ENCODE assay signal across 11 cellular contexts in the genomic region with DNA sequence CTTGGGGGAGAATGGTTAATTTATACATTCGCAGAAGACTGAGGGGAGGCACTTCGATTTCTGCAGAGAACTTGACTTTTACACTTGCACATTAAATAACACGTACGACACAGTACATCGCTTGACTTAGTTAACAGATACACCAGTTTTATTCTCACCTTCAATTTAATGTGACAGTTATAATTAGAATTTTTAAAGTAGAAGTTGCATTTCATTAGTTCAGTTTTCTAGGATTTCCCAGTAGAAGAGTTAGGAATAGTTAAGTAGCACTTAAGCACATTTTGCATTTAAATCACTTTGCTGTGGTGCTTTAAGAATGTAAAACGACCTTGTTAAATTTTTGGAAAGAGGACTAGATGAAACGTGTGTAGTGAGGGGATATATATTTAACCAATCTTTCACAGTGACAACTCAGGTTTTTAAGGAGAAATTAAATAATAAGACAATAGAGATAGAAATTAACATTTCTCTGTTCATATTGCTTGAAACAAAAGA. TPM values are rescaled to one million over a fixed set of nuclear protein-coding genes. Genes with fewer than 3 reads are reported as not detected.
DNase-seq lines count a peak whose midpoint lies in the region; ATAC-seq, FAIRE-seq and TF ChIP-seq lines count a peak whose summit lies in the region.
"Had no signal": no experiment of that assay in that cellular context is flagged by ENCODE, and none has a peak within 500 bp of the region (broad histone marks: within the 10 kb centered on the region; RNA-seq: fewer than 3 reads in every experiment).

No MANE protein-coding gene starts in this region.

- no peaks in the 10 kb centered on the region for H3K79me1 ChIP-seq in H1 (ENCODE audit: low read depth, low read length)

- H3K9me3 ChIP-seq in SK-N-SH (no peaks in the 10 kb centered on the region), Loucy (ENCODE audit: insufficient read depth, low read depth, low read length) (no peaks in the 10 kb centered on the region), H1 (ENCODE audit: insufficient read depth in 2 of 2, low read depth in 1 of 2, low read length in 1 of 2) (no peaks in the 10 kb centered on the region), osteoblast (ENCODE audit: low read depth, low read length) (no peaks in the 10 kb centered on the region)
- H3K9me3 ChIP-seq: neutrophil, tibial artery had no signal

- 0 out of 3 replicates have a peak, but pooled peaks of 1 of the 2 experiments have one; percentile 16 for TF ChIP-seq POLR2A in H1 (IDR thresholded peaks at IDR 0.05; ENCODE audit: control extremely low read depth in 1 of 2, low read depth in 2 of 2, low read length in 2 of 2)

- H3K14ac ChIP-seq in H1 (ENCODE audit: insufficient read length) = no peak overlapping the region

- H3K9ac ChIP-seq in SK-N-SH (no peak overlapping the region), Loucy (ENCODE audit: low read depth, low read length, poor library complexity, severe bottlenecking) (peak overlapping the region; percentile 84), H1 (replicated peaks in 1 of 4; ENCODE audit: extremely low read depth in 1 of 4, low read depth in 3 of 4, low read length in 3 of 4) (no peak overlapping the region)

- H2BK20ac ChIP-seq in H1 (ENCODE audit: low read length) = no peak overlapping the region

- peaks cover 9% of the 10 kb centered on the region for H3K23me2 ChIP-seq in H1 (ENCODE audit: low read depth, low read length)

- H2AK5ac ChIP-seq in H1 (ENCODE audit: low read depth, low read length) = no peak overlapping the region

- 80% methylated on average over 7 of the region's 7 CpGs for WGBS in SK-N-SH (ENCODE audit: low lambda C conversion rate)
- 1% methylated on average over 7 of the region's 7 CpGs; no CpG with 5 or more reads in 1 of the 2 experiments for WGBS in H1 (ENCODE audit: extremely low coverage in 1 of 2, insufficient coverage in 1 of 2, insufficient read length in 1 of 2, insufficient replicate concordance in 2 of 2, low coverage in 1 of 2, low lambda C conversion rate in 2 of 2, missing lambda C conversion rate in 1 of 2), 2 experiments

- H3F3A ChIP-seq in SK-N-SH (replicated peaks; ENCODE audit: insufficient read depth) (peaks cover 7% of the 10 kb centered on the region), Loucy (ENCODE audit: low read depth) (peaks cover 5% of the 10 kb centered on the region; the same call in 1 of the 2 replicates)

- no peak overlapping the region for H3K4ac ChIP-seq in H1 (replicated peaks; ENCODE audit: insufficient read length, low read depth, low read length)

- H4K91ac ChIP-seq in H1 (replicated peaks; ENCODE audit: insufficient read length, low read length) = no peak overlapping the region

- CTCF ChIA-PET in SK-N-SH (lab: Yijun Ruan, JAX) = interaction anchor here (1.9 kb wide), 1 partner anchor 89 kb away, joined by 7 read pairs; a partner anchor contains a TSS
- CTCF ChIA-PET in H1 (lab: Charles Lee; ENCODE audit: partially characterized antibody) = interaction anchor here (0.5 to 1.0 kb wide), 2 partner anchors 37 to 940 kb away, joined by 3 read pairs; no protein-coding TSS in a partner anchor

- no peak for FAIRE-seq in H1 (lab: Jason Lieb, UNC)

- no peaks in the 10 kb centered on the region for H3K36me3 ChIP-seq in SK-N-SH (replicated peaks in 1 of 2; ENCODE audit: control insufficient read depth in 1 of 2, insufficient read depth in 2 of 2, low read length in 1 of 2)
- H3K36me3 ChIP-seq in Loucy (ENCODE audit: insufficient read depth, low read length) = no peaks in the 10 kb centered on the region
- H3K36me3 ChIP-seq in H1 (ENCODE audit: control insufficient read depth in 2 of 4, insufficient read depth in 4 of 4, low read length in 3 of 4) = peaks cover 0 to 5% (median 0%) of the 10 kb centered on the region in 4 experiments; a peak in 1 of 8 replicates
- H3K36me3 ChIP-seq in osteoblast (ENCODE audit: insufficient read depth, low read length) = no peaks in the 10 kb centered on the region
- H3K36me3 ChIP-seq: neutrophil, tibial artery had no signal

- no peak overlapping the region for H3K4me3 ChIP-seq in SK-N-SH (ENCODE audit: low read depth in 2 of 2, low read length in 1 of 2)
- H3K4me3 ChIP-seq in Loucy (ENCODE audit: low read length, poor library complexity, severe bottlenecking) = peak overlapping the region; percentile 84
- H3K4me3 ChIP-seq in H1 (ENCODE audit: extremely low read depth in 1 of 4, insufficient read depth in 2 of 4, low read depth in 3 of 4, low read length in 4 of 4) = peak overlapping the region in 2 of 4 experiments; percentile 3 to 76; a peak in 2 of 8 replicates
- no peak overlapping the region for H3K4me3 ChIP-seq in osteoblast (ENCODE audit: insufficient read depth, low read length)

- H3K4me1 ChIP-seq in SK-N-SH (ENCODE audit: control insufficient read depth in 1 of 2, insufficient read depth in 2 of 2, low read depth in 1 of 2, low read length in 1 of 2) (peaks cover 10 to 16% of the 10 kb centered on the region in 2 experiments; a peak in 2 of 4 replicates), Loucy (ENCODE audit: insufficient read depth, low read length, poor library complexity, severe bottlenecking) (peaks cover 25% of the 10 kb centered on the region), H1 (replicated peaks in 1 of 4; ENCODE audit: control insufficient read depth in 3 of 4, insufficient read depth in 4 of 4, low read length in 3 of 4) (peaks cover 11 to 17% (median 14%) of the 10 kb centered on the region in 4 experiments), osteoblast (ENCODE audit: insufficient read depth, low read length) (peaks cover 12% of the 10 kb centered on the region)

- no peak overlapping the region; the same call in 1 of the 2 replicates for H2BK12ac ChIP-seq in H1 (ENCODE audit: low read depth, low read length)

- H4K5ac ChIP-seq in H1 (ENCODE audit: insufficient read length, low read depth, low read length) = peak overlapping the region; percentile 100

- H3K79me2 ChIP-seq in SK-N-SH (ENCODE audit: insufficient read depth) = no peaks in the 10 kb centered on the region
- H3K79me2 ChIP-seq in Loucy (ENCODE audit: insufficient read depth, low read length) = peaks cover 19% of the 10 kb centered on the region
- H3K79me2 ChIP-seq in H1 (ENCODE audit: control insufficient read depth in 1 of 2, insufficient read depth in 2 of 2, low read length in 2 of 2) = peaks cover 4 to 21% of the 10 kb centered on the region in 2 experiments
- no peaks in the 10 kb centered on the region for H3K79me2 ChIP-seq in osteoblast (ENCODE audit: insufficient read depth, low read length)

- 0 out of 2 replicates have a peak overlapping the region, but pooled peaks have one; percentile 84 for H2AFZ ChIP-seq in SK-N-SH (ENCODE audit: low read depth)
- H2AFZ ChIP-seq in Loucy (ENCODE audit: low read length) = peak overlapping the region; percentile 83
- H2AFZ ChIP-seq in H1 (ENCODE audit: low read length) = no peak overlapping the region
- no peak overlapping the region for H2AFZ ChIP-seq in osteoblast (ENCODE audit: low read length)

- no peak overlapping the region; the same call in 1 of the 2 replicates for H2BK5ac ChIP-seq in H1 (ENCODE audit: low read depth, low read length)

- TF ChIP-seq RAD21 in SK-N-SH (IDR thresholded peaks at IDR 0.05; ENCODE audit: low read length) (no peak), H1 (IDR thresholded peaks at IDR 0.05 in 1 of 2, conservative IDR thresholded peaks at IDR 0.05 in 1 of 2; ENCODE audit: low read depth in 2 of 2, low read length in 2 of 2) (no peak)

- no peak overlapping the region for H2BK15ac ChIP-seq in H1 (ENCODE audit: low read length)

- no peaks in the 10 kb centered on the region; the same call in 1 of the 2 replicates for H3K27me3 ChIP-seq in SK-N-SH (ENCODE audit: insufficient read depth)
- no peaks in the 10 kb centered on the region for H3K27me3 ChIP-seq in Loucy (ENCODE audit: insufficient read depth, low read length, poor library complexity, severe bottlenecking)
- no peaks in the 10 kb centered on the region for H3K27me3 ChIP-seq in H1 (replicated peaks in 1 of 4; ENCODE audit: control insufficient read depth in 3 of 4, extremely low read depth in 1 of 4, insufficient read depth in 3 of 4, low read length in 3 of 4)
- H3K27me3 ChIP-seq in osteoblast (ENCODE audit: insufficient read depth, low read length) = peaks cover 22% of the 10 kb centered on the region
- H3K27me3 ChIP-seq: tibial artery had no signal

- no peak overlapping the region for H2BK120ac ChIP-seq in H1 (replicated peaks; ENCODE audit: low read depth, low read length)

- H3K4me2 ChIP-seq in SK-N-SH (no peak overlapping the region), Loucy (ENCODE audit: low read depth, low read length, poor library complexity, severe bottlenecking) (peak overlapping the region; percentile 96), H1 (ENCODE audit: insufficient read depth in 1 of 2, low read depth in 2 of 2, low read length in 2 of 2) (peak overlapping the region; percentile 77 to 90), osteoblast (ENCODE audit: insufficient read depth, low read length) (peak overlapping the region; percentile 95)

- TF ChIP-seq EP300 in SK-N-SH (IDR thresholded peaks at IDR 0.05; ENCODE audit: borderline replicate concordance in 1 of 2, low read depth in 1 of 2, low read length in 1 of 2) (no peak), H1 (IDR thresholded peaks at IDR 0.05; ENCODE audit: borderline replicate concordance in 1 of 2, low read depth in 2 of 2, low read length in 2 of 2) (no peak)

- H3K9me2 ChIP-seq in SK-N-SH = no peaks in the 10 kb centered on the region
- H3K9me2 ChIP-seq in Loucy (replicated peaks; ENCODE audit: low read depth, low read length) = no peaks in the 10 kb centered on the region

- H3K56ac ChIP-seq in H1 (replicated peaks; ENCODE audit: insufficient read length, low read depth, low read length) = peak overlapping the region; percentile 62

- H3K27ac ChIP-seq in SK-N-SH (ENCODE audit: low read depth in 2 of 2, low read length in 1 of 2) (no peak overlapping the region), H1 (ENCODE audit: low read depth, low read length) (peak overlapping the region; percentile 42; the same call in 1 of the 2 replicates), osteoblast (ENCODE audit: low read depth, low read length) (no peak overlapping the region)
- H3K27ac ChIP-seq: coronary artery, neutrophil, tibial artery had no signal

- DNase-seq in SK-N-SH (no peak), H1 (ENCODE audit: low read depth in 1 of 2, low spot score in 2 of 2) (no peak), osteoblast (ENCODE audit: insufficient read length, low spot score, missing footprints) (no peak), COLO829 (ENCODE audit: low spot score) (no peak)
- DNase-seq: tibial artery had no signal

- no peak overlapping the region for H4K8ac ChIP-seq in H1 (ENCODE audit: extremely low read depth, insufficient read depth, low read length)

- POLR2A ChIA-PET in SK-N-SH (lab: Yijun Ruan, JAX) = no interaction called here
- POLR2A ChIA-PET in H1 (lab: Charles Lee; ENCODE audit: partially characterized antibody) = interaction anchor here (0.7 to 5.2 kb wide), 10 partner anchors 8 to 553 kb away, joined by 3 to 53 read pairs (median 8); no protein-coding TSS in a partner anchor

- TF ChIP-seq CTCF in SK-N-SH (IDR thresholded peaks at IDR 0.05) = no peak
- TF ChIP-seq CTCF in Loucy (conservative IDR thresholded peaks at IDR 0.05; ENCODE audit: low read length) = no peak
- no peak for TF ChIP-seq CTCF in H1 (IDR thresholded peaks at IDR 0.05; ENCODE audit: control extremely low read depth in 1 of 3, insufficient read depth in 1 of 3, low read depth in 1 of 3, low read length in 3 of 3)
- no peak for TF ChIP-seq CTCF in osteoblast (IDR thresholded peaks at IDR 0.05; ENCODE audit: extremely low read depth, low read depth, low read length)

- H4K20me1 ChIP-seq in SK-N-SH (ENCODE audit: insufficient read depth) = no peaks in the 10 kb centered on the region
- H4K20me1 ChIP-seq in Loucy (ENCODE audit: insufficient read depth, low read length, poor library complexity, severe bottlenecking) = no peaks in the 10 kb centered on the region
- H4K20me1 ChIP-seq in H1 (replicated peaks in 1 of 2; ENCODE audit: control insufficient read depth in 1 of 2, insufficient read depth in 2 of 2, low read length in 2 of 2) = no peaks in the 10 kb centered on the region
- H4K20me1 ChIP-seq in osteoblast (ENCODE audit: insufficient read depth, low read length) = no peaks in the 10 kb centered on the region

- H3K23ac ChIP-seq in H1 (ENCODE audit: insufficient read length) = no peak overlapping the region

- ATAC-seq in SK-N-SH treated with all-trans-retinoic acid at 6 μM for 48 hours (no peak), HG03342 (IDR thresholded peaks at IDR 0.05; ENCODE audit: unreplicated experiment) (no peak), HG03280 (IDR thresholded peaks at IDR 0.05; ENCODE audit: unreplicated experiment) (no peak)

- peak overlapping the region; percentile 98; the same call in 1 of the 2 replicates for H3K18ac ChIP-seq in H1 (ENCODE audit: extremely low read depth, low read length)

RNA-seq across cellular contexts. Expression of a gene that starts 1.7 kb away (rescaled TPM):
- polyA plus RNA-seq in SK-N-SH (2012; rRNA removed) (0.93 and 1.0 TPM in 2 replicates), H1 (2011; rRNA removed) (25.2 and 26.2 TPM in 2 replicates)
- 0.80 and 1.1 TPM in 2 replicates for polyA plus RNA-seq in SK-N-SH (2012; cell fraction: cytosol; rRNA removed)
- 1.4 and 1.8 TPM in 2 replicates for polyA plus RNA-seq in SK-N-SH (2012; cell fraction: nucleus; rRNA removed)
- total RNA-seq in H1 (2021; fragmentation: NEBNext Ultra II Directional; extraction: Animal tissue kit (Norgen Biotek cat#: 25700)) = 38.8 and 40.8 TPM in 2 replicates
- polyA plus RNA-seq in H1 (2011; cell fraction: cytosol; rRNA removed) = 21.1 TPM
- polyA plus RNA-seq in H1 (2011; cell fraction: nucleus; rRNA removed) = 48.4 TPM
- polyA plus RNA-seq in H1 (2012, experiment 1 of 2) = 22.5 to 25.1 TPM (median 23.6 TPM) in 4 replicates
- polyA plus RNA-seq in H1 (2012, experiment 2 of 2) = 15.4 TPM
- polyA plus RNA-seq in H1 (2013, experiment 1 of 2) = 17.8 TPM
- polyA plus RNA-seq in H1 (2013, experiment 2 of 2) = 16.3 TPM
- polyA minus RNA-seq in H1 (2011; rRNA and poly(A)+ RNA removed) = 42.9 and 43.2 TPM in 2 replicates
- 38.0 TPM for polyA minus RNA-seq in H1 (2011; cell fraction: cytosol; rRNA and poly(A)+ RNA removed)
- 31.0 TPM for polyA minus RNA-seq in H1 (2011; cell fraction: nucleus; rRNA and poly(A)+ RNA removed)
- 3.2 and 3.6 TPM in 2 replicates for total RNA-seq in osteoblast

Comparison
In these comparisons a context has a peak if more than half of its experiments do, and no peak if none do; other contexts are left out.
1. H2AFZ ChIP-seq: peak in SK-N-SH (single experiment) and Loucy (single experiment); none in H1 (single experiment) and osteoblast (single experiment).